In the genomic region with DNA sequence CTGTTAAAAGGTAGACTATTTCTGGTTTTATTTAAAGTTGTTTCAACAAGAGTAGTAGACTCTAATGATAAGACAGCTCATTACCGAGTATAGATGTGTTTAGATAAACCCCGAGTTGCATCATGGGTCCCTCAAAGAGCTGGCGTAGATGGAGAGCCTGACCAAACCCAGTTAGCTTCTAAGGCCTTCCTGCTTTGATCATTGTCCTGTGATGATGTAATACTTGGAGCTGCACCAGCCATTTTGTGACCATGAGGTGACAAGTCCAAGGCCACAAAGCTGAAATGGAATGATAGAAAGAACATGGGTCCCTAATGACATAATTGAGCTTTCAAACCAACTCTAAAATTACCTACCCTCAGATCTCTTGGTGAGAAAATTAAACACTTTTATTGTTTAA, we compare ENCODE assay signal across 7 cellular contexts.
"Had no signal": no experiment of that assay in that cellular context is flagged by ENCODE, and none has a peak within 500 bp of the region (broad histone marks: within the 10 kb centered on the region; RNA-seq: fewer than 3 reads in every experiment).

No MANE protein-coding gene starts in this region.

- H3K4me3 ChIP-seq: GM23338 had no signal

- H3K9ac ChIP-seq: KMS-11 had no signal

- ATAC-seq: GM23338 had no signal

- H3K27ac ChIP-seq: KMS-11 had no signal

- FAIRE-seq: H54, HTR-8/SVneo had no signal

- H3K4me2 ChIP-seq: GM23338, KMS-11 had no signal

- DNase-seq: H9, HCEC 1CT, KBM-7 had no signal

- H2AFZ ChIP-seq: GM23338 had no signal
